1 cellular context compared by ENCODE assay signal in genomic region chr1:17011439-17012307, GRCh38.
A peak's percentile ranks its signal among the peaks of the same experiment; 100 is the strongest.
TF ChIP-seq lines count a peak whose summit lies in the region.

Gene ATP13A2 (minus strand): TSS chr1:17011928. CDS start chr1:17011738, 190 bp downstream.

TF ChIP-seq in WTC11, 78 proteins besides CTCF, POLR2A, EP300 and RAD21 (continued from another document):
- no peak for TF ChIP-seq ARID4B (CRISPR knock-in tag; IDR thresholded peaks at IDR 0.05; ENCODE audit: borderline replicate concordance)
- 0 out of 2 replicates have a peak, but pooled peaks have one; percentile 3 for TF ChIP-seq TEAD1 (CRISPR knock-in tag; IDR thresholded peaks at IDR 0.05)
- TF ChIP-seq CREM (CRISPR knock-in tag; IDR thresholded peaks at IDR 0.05) = 0 out of 2 replicates have a peak, but pooled peaks have one; percentile 26
- TF ChIP-seq, protein P1, sequence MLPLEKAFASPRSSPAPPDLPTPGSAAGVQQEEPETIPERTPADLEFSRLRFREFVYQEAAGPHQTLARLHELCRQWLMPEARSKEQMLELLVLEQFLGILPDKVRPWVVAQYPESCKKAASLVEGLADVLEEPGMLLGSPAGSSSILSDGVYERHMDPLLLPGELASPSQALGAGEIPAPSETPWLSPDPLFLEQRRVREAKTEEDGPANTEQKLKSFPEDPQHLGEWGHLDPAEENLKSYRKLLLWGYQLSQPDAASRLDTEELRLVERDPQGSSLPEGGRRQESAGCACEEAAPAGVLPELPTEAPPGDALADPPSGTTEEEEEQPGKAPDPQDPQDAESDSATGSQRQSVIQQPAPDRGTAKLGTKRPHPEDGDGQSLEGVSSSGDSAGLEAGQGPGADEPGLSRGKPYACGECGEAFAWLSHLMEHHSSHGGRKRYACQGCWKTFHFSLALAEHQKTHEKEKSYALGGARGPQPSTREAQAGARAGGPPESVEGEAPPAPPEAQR (CRISPR knock-in tag; IDR thresholded peaks at IDR 0.05) = no peak
- TF ChIP-seq, protein P2, sequence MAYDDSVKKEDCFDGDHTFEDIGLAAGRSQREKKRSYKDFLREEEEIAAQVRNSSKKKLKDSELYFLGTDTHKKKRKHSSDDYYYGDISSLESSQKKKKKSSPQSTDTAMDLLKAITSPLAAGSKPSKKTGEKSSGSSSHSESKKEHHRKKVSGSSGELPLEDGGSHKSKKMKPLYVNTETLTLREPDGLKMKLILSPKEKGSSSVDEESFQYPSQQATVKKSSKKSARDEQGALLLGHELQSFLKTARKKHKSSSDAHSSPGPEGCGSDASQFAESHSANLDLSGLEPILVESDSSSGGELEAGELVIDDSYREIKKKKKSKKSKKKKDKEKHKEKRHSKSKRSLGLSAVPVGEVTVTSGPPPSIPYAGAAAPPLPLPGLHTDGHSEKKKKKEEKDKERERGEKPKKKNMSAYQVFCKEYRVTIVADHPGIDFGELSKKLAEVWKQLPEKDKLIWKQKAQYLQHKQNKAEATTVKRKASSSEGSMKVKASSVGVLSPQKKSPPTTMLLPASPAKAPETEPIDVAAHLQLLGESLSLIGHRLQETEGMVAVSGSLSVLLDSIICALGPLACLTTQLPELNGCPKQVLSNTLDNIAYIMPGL (CRISPR knock-in tag; IDR thresholded peaks at IDR 0.05) = no peak; the same call in 1 of the 2 replicates
- no peak for TF ChIP-seq MXD4 (CRISPR knock-in tag; IDR thresholded peaks at IDR 0.05; ENCODE audit: borderline replicate concordance)
- no peak for TF ChIP-seq ATF1 (CRISPR knock-in tag; IDR thresholded peaks at IDR 0.05)
- TF ChIP-seq, protein P3, sequence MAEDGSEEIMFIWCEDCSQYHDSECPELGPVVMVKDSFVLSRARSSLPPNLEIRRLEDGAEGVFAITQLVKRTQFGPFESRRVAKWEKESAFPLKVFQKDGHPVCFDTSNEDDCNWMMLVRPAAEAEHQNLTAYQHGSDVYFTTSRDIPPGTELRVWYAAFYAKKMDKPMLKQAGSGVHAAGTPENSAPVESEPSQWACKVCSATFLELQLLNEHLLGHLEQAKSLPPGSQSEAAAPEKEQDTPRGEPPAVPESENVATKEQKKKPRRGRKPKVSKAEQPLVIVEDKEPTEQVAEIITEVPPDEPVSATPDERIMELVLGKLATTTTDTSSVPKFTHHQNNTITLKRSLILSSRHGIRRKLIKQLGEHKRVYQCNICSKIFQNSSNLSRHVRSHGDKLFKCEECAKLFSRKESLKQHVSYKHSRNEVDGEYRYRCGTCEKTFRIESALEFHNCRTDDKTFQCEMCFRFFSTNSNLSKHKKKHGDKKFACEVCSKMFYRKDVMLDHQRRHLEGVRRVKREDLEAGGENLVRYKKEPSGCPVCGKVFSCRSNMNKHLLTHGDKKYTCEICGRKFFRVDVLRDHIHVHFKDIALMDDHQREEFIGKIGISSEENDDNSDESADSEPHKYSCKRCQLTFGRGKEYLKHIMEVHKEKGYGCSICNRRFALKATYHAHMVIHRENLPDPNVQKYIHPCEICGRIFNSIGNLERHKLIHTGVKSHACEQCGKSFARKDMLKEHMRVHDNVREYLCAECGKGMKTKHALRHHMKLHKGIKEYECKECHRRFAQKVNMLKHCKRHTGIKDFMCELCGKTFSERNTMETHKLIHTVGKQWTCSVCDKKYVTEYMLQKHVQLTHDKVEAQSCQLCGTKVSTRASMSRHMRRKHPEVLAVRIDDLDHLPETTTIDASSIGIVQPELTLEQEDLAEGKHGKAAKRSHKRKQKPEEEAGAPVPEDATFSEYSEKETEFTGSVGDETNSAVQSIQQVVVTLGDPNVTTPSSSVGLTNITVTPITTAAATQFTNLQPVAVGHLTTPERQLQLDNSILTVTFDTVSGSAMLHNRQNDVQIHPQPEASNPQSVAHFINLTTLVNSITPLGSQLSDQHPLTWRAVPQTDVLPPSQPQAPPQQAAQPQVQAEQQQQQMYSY (CRISPR knock-in tag; IDR thresholded peaks at IDR 0.05) = peak; percentile 98
- peak; percentile 50; the same call in 1 of the 2 replicates for TF ChIP-seq MAX (CRISPR knock-in tag; IDR thresholded peaks at IDR 0.05)
- no peak for TF ChIP-seq ESRRA (CRISPR knock-in tag; IDR thresholded peaks at IDR 0.05; ENCODE audit: borderline replicate concordance)
- TF ChIP-seq FOXP1 (CRISPR knock-in tag; IDR thresholded peaks at IDR 0.05; ENCODE audit: borderline replicate concordance) = no peak
- no peak for TF ChIP-seq NFATC4 (CRISPR knock-in tag; IDR thresholded peaks at IDR 0.05)
- TF ChIP-seq GRHL2 (CRISPR knock-in tag; IDR thresholded peaks at IDR 0.05; ENCODE audit: insufficient replicate concordance, severe bottlenecking) = no peak
- no peak for TF ChIP-seq SMAD3 (CRISPR knock-in tag; IDR thresholded peaks at IDR 0.05; ENCODE audit: borderline replicate concordance)
- no peak for TF ChIP-seq ZNF317 (CRISPR knock-in tag; IDR thresholded peaks at IDR 0.05; ENCODE audit: borderline replicate concordance, low read depth)
- TF ChIP-seq ETV6 (CRISPR knock-in tag; IDR thresholded peaks at IDR 0.05) = peak; percentile 22; the same call in 1 of the 2 replicates
- no peak for TF ChIP-seq NFYB (CRISPR knock-in tag; conservative IDR thresholded peaks at IDR 0.05; ENCODE audit: low read depth)
- TF ChIP-seq USF2 (CRISPR knock-in tag; IDR thresholded peaks at IDR 0.05) = no peak
- TF ChIP-seq ZNF121 (CRISPR knock-in tag; IDR thresholded peaks at IDR 0.05) = peak; percentile 74; the same call in 1 of the 2 replicates
- TF ChIP-seq ZNF396 (CRISPR knock-in tag; IDR thresholded peaks at IDR 0.05; ENCODE audit: borderline replicate concordance) = no peak
- TF ChIP-seq ZBTB43 (CRISPR knock-in tag; IDR thresholded peaks at IDR 0.05) = no peak
- TF ChIP-seq, protein P4, sequence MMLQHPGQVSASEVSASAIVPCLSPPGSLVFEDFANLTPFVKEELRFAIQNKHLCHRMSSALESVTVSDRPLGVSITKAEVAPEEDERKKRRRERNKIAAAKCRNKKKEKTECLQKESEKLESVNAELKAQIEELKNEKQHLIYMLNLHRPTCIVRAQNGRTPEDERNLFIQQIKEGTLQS (CRISPR knock-in tag; conservative IDR thresholded peaks at IDR 0.05) = no peak
- TF ChIP-seq, protein P5, sequence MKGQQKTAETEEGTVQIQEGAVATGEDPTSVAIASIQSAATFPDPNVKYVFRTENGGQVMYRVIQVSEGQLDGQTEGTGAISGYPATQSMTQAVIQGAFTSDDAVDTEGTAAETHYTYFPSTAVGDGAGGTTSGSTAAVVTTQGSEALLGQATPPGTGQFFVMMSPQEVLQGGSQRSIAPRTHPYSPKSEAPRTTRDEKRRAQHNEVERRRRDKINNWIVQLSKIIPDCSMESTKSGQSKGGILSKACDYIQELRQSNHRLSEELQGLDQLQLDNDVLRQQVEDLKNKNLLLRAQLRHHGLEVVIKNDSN (CRISPR knock-in tag; IDR thresholded peaks at IDR 0.05) = no peak
- no peak for TF ChIP-seq ZNF423 (CRISPR knock-in tag; IDR thresholded peaks at IDR 0.05)
- TF ChIP-seq, protein P6, sequence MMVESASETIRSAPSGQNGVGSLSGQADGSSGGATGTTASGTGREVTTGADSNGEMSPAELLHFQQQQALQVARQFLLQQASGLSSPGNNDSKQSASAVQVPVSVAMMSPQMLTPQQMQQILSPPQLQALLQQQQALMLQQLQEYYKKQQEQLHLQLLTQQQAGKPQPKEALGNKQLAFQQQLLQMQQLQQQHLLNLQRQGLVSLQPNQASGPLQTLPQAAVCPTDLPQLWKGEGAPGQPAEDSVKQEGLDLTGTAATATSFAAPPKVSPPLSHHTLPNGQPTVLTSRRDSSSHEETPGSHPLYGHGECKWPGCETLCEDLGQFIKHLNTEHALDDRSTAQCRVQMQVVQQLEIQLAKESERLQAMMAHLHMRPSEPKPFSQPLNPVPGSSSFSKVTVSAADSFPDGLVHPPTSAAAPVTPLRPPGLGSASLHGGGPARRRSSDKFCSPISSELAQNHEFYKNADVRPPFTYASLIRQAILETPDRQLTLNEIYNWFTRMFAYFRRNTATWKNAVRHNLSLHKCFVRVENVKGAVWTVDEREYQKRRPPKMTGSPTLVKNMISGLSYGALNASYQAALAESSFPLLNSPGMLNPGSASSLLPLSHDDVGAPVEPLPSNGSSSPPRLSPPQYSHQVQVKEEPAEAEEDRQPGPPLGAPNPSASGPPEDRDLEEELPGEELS (CRISPR knock-in tag; IDR thresholded peaks at IDR 0.05) = 0 out of 2 replicates have a peak, but pooled peaks have one; percentile 20
- TF ChIP-seq HMGA2 (CRISPR knock-in tag; IDR thresholded peaks at IDR 0.05) = no peak
- TF ChIP-seq ZNF281 (CRISPR knock-in tag; IDR thresholded peaks at IDR 0.05) = no peak
- TF ChIP-seq ZNF263 (CRISPR knock-in tag; IDR thresholded peaks at IDR 0.05; ENCODE audit: low read depth) = no peak
- TF ChIP-seq GABPB1 (CRISPR knock-in tag; IDR thresholded peaks at IDR 0.05) = no peak
- no peak for TF ChIP-seq IRF2 (CRISPR knock-in tag; IDR thresholded peaks at IDR 0.05; ENCODE audit: borderline replicate concordance, low read depth)
- TF ChIP-seq ZNF671 (CRISPR knock-in tag; IDR thresholded peaks at IDR 0.05) = no peak
- TF ChIP-seq, protein P7, sequence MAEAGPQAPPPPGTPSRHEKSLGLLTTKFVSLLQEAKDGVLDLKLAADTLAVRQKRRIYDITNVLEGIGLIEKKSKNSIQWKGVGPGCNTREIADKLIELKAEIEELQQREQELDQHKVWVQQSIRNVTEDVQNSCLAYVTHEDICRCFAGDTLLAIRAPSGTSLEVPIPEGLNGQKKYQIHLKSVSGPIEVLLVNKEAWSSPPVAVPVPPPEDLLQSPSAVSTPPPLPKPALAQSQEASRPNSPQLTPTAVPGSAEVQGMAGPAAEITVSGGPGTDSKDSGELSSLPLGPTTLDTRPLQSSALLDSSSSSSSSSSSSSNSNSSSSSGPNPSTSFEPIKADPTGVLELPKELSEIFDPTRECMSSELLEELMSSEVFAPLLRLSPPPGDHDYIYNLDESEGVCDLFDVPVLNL (CRISPR knock-in tag; IDR thresholded peaks at IDR 0.05; ENCODE audit: borderline replicate concordance, low read depth) = no peak
- TF ChIP-seq NR2C2 (CRISPR knock-in tag; IDR thresholded peaks at IDR 0.05) = no peak
